Comparison of ENCODE assay signal across 8 cellular contexts in genomic region chr7:143289421-143289820, GRCh38. TPM values are rescaled to one million over a fixed set of nuclear protein-coding genes. Genes with fewer than 3 reads are reported as not detected.
DNase-seq lines count a peak whose midpoint lies in the region; ATAC-seq and TF ChIP-seq lines count a peak whose summit lies in the region.

No MANE protein-coding gene starts in this region.

- no peaks in the 10 kb centered on the region for H3K27me3 Mint-ChIP-seq in CD4-positive, CD25-positive, alpha-beta regulatory T cell
- no peaks in the 10 kb centered on the region for H3K27me3 Mint-ChIP-seq in MCF 10A (ENCODE audit: insufficient read depth, unreplicated experiment)
- no peaks in the 10 kb centered on the region for H3K27me3 Mint-ChIP-seq in naive thymus-derived CD8-positive, alpha-beta T cell

- peak overlapping the region; percentile 95 to 99 (median 98) for H3K4me3 Mint-ChIP-seq in CD4-positive, CD25-positive, alpha-beta regulatory T cell
- H3K4me3 Mint-ChIP-seq in MCF 10A (ENCODE audit: unreplicated experiment), result peak overlapping the region; percentile 98
- H3K4me3 Mint-ChIP-seq in naive thymus-derived CD8-positive, alpha-beta T cell, result peak overlapping the region; percentile 91 to 98 (median 96)

- intact Hi-C loops in MCF 10A (cut with micrococcal nuclease), result loop anchor here (2.0 kb wide), 2 partner anchors 25 to 91 kb away; partner anchors contain the start of gene ZYX

- H3K4me1 Mint-ChIP-seq in CD4-positive, CD25-positive, alpha-beta regulatory T cell, result peaks cover 27 to 72% (median 57%) of the 10 kb centered on the region in 4 donors
- peaks cover 42% of the 10 kb centered on the region for H3K4me1 Mint-ChIP-seq in MCF 10A (ENCODE audit: insufficient read depth, unreplicated experiment)
- H3K4me1 Mint-ChIP-seq in naive thymus-derived CD8-positive, alpha-beta T cell, result peaks cover 23 to 55% (median 50%) of the 10 kb centered on the region in 4 donors

- no peaks in the 10 kb centered on the region for H3K9me2 ChIP-seq in Karpas-422 (replicated peaks; ENCODE audit: insufficient read depth, low read length)

- H4K20me1 ChIP-seq in Karpas-422 (ENCODE audit: insufficient read depth, low read depth, low read length), result 0 out of 2 replicates have a peak, but pooled peaks cover 6% of the 10 kb centered on the region

- H3K9me3 Mint-ChIP-seq in CD4-positive, CD25-positive, alpha-beta regulatory T cell, result no peaks in the 10 kb centered on the region
- no peaks in the 10 kb centered on the region for H3K9me3 Mint-ChIP-seq in MCF 10A (ENCODE audit: unreplicated experiment)
- H3K9me3 Mint-ChIP-seq in naive thymus-derived CD8-positive, alpha-beta T cell, result peaks cover 0 to 2% (median 0%) of the 10 kb centered on the region in 9 donors

- H3K4me2 ChIP-seq in Karpas-422 (ENCODE audit: low read depth, low read length, poor library complexity, severe bottlenecking), result peak overlapping the region; percentile 99

- TF ChIP-seq CTCF in MCF 10A (IDR thresholded peaks at IDR 0.05; ENCODE audit: unreplicated experiment), result no peak

- no peaks in the 10 kb centered on the region for H3K9me3 ChIP-seq in CD4-positive, CD25-positive, alpha-beta regulatory T cell (ENCODE audit: control insufficient read depth in 2 of 2, low read length in 2 of 2)
- H3K9me3 ChIP-seq in Karpas-422 (ENCODE audit: low read length), result no peaks in the 10 kb centered on the region

- POLR2A ChIA-PET in MCF 10A (lab: Yijun Ruan, JAX), result interaction anchor here (0.7 to 2.5 kb wide), 7 partner anchors 9 to 90 kb away, joined by 3 to 10 read pairs (median 5); partner anchors contain the start of gene GSTK1
- POLR2A ChIA-PET in naive thymus-derived CD8-positive, alpha-beta T cell (lab: Charles Lee), result interaction anchor here (0.7 to 1.1 kb wide), 4 partner anchors 9 to 84 kb away, joined by 3 to 5 read pairs (median 4); partner anchors contain the start of gene CLCN1

- peak overlapping the region; percentile 99 for H3K4me3 ChIP-seq in CD4-positive, CD25-positive, alpha-beta regulatory T cell (ENCODE audit: low read depth, low read length)
- H3K4me3 ChIP-seq in Karpas-422 (ENCODE audit: low read length), result peak overlapping the region; percentile 92

- no peaks in the 10 kb centered on the region for H3K27me3 ChIP-seq in CD4-positive, CD25-positive, alpha-beta regulatory T cell (ENCODE audit: control insufficient read depth, insufficient read depth, low read length)
- no peaks in the 10 kb centered on the region for H3K27me3 ChIP-seq in Karpas-422 (ENCODE audit: low read length)

- no peak overlapping the region for H2AFZ ChIP-seq in Karpas-422 (ENCODE audit: low read length)

- H3K79me2 ChIP-seq in Karpas-422 (ENCODE audit: low read length), result peaks cover 47% of the 10 kb centered on the region

- no peak for DNase-seq in CD4-positive, CD25-positive, alpha-beta regulatory T cell
- peak; percentile 50 for DNase-seq in Karpas-422
- no peak for DNase-seq in MCF 10A (ENCODE audit: unreplicated experiment)
- DNase-seq in naive thymus-derived CD8-positive, alpha-beta T cell, result no peak

- peaks cover 34% of the 10 kb centered on the region for H3K4me1 ChIP-seq in CD4-positive, CD25-positive, alpha-beta regulatory T cell (ENCODE audit: control insufficient read depth, insufficient read depth, low read length, poor library complexity, severe bottlenecking)
- H3K4me1 ChIP-seq in Karpas-422 (ENCODE audit: low read length), result peaks cover 32% of the 10 kb centered on the region

- H3K36me3 Mint-ChIP-seq in CD4-positive, CD25-positive, alpha-beta regulatory T cell, result peaks cover 24% of the 10 kb centered on the region
- peaks cover 31% of the 10 kb centered on the region for H3K36me3 Mint-ChIP-seq in MCF 10A (ENCODE audit: insufficient read depth, unreplicated experiment)
- peaks cover 0 to 43% (median 20%) of the 10 kb centered on the region in 3 donors for H3K36me3 Mint-ChIP-seq in naive thymus-derived CD8-positive, alpha-beta T cell

- no peak for TF ChIP-seq POLR2A in GM18505 (IDR thresholded peaks at IDR 0.05; ENCODE audit: borderline replicate concordance, extremely low read depth, insufficient read depth, insufficient read length)

- peak overlapping the region; percentile 90 to 93 (median 91) for H3K27ac Mint-ChIP-seq in CD4-positive, CD25-positive, alpha-beta regulatory T cell
- peak overlapping the region; percentile 68 for H3K27ac Mint-ChIP-seq in MCF 10A (ENCODE audit: low read depth, unreplicated experiment)
- peak overlapping the region; percentile 65 to 98 (median 90) for H3K27ac Mint-ChIP-seq in naive thymus-derived CD8-positive, alpha-beta T cell

- CTCF ChIA-PET in MCF 10A (lab: Yijun Ruan, JAX), result interaction anchor here (0.6 to 5.0 kb wide), 9 partner anchors 11 to 408 kb away, joined by 3 to 35 read pairs (median 4); partner anchors contain the start of gene CLCN1

- H3K36me3 ChIP-seq in CD4-positive, CD25-positive, alpha-beta regulatory T cell (ENCODE audit: control insufficient read depth, insufficient read depth, low read length), result peaks cover 39% of the 10 kb centered on the region
- peaks cover 35% of the 10 kb centered on the region for H3K36me3 ChIP-seq in Karpas-422 (ENCODE audit: insufficient read depth, low read length)

- no TSS peak for BruUV-seq in MCF 10A (replicated peaks; lab: Mats Ljungman, UMichigan)

- no peak for ATAC-seq in CD4-positive, CD25-positive, alpha-beta regulatory T cell (ENCODE audit: low read depth in 2 of 2)
- ATAC-seq in naive thymus-derived CD8-positive, alpha-beta T cell, result no peak
- ATAC-seq in GM18505 (IDR thresholded peaks at IDR 0.05; ENCODE audit: unreplicated experiment) (no peak), HG03571 (IDR thresholded peaks at IDR 0.05; ENCODE audit: unreplicated experiment) (no peak), HG02938 (IDR thresholded peaks at IDR 0.05; ENCODE audit: unreplicated experiment) (no peak), GM21737 (IDR thresholded peaks at IDR 0.05; ENCODE audit: unreplicated experiment) (no peak)

- H3K27ac ChIP-seq in CD4-positive, CD25-positive, alpha-beta regulatory T cell (ENCODE audit: insufficient read depth, low read length, poor library complexity, severe bottlenecking), result peak overlapping the region; percentile 34
- H3K27ac ChIP-seq in Karpas-422 (ENCODE audit: low read length), result peak overlapping the region; percentile 68; the same call in 1 of the 2 replicates

- H3K9ac ChIP-seq in Karpas-422 (ENCODE audit: low read length), result peak overlapping the region; percentile 98

RNA-seq across cellular contexts. Expression of gene CASP2, which starts 1.3 kb away (rescaled TPM):
- total RNA-seq in CD4-positive, CD25-positive, alpha-beta regulatory T cell, result 61.4 TPM
- polyA plus RNA-seq in CD4-positive, CD25-positive, alpha-beta regulatory T cell, result 10 to 100 TPM; 20.5 to 27.1 (median 24.1) TPM
- 22.3 and 23.4 TPM in 2 replicates for total RNA-seq in Karpas-422 (2014; rRNA removed; shearing (Covaris generic); ENCODE audit: low replicate concordance)
- 15.1 and 17.4 TPM in 2 replicates for total RNA-seq in MCF 10A (2022)
- 10 to 100 TPM; 64.9 to 68.2 TPM for total RNA-seq in naive thymus-derived CD8-positive, alpha-beta T cell
- 10 to 100 TPM; 12.1 to 22.0 (median 14.6) TPM for polyA plus RNA-seq in naive thymus-derived CD8-positive, alpha-beta T cell

RNA-seq across cellular contexts. Expression of gene TMEM139, which starts 4.7 kb away (rescaled TPM):
- 0.91 TPM for total RNA-seq in CD4-positive, CD25-positive, alpha-beta regulatory T cell
- polyA plus RNA-seq in CD4-positive, CD25-positive, alpha-beta regulatory T cell, result 1 to 10 TPM in 2 of 4 donors, under 1 TPM in 2; 0.75 to 1.3 (median 1.0) TPM
- total RNA-seq in Karpas-422 (2014; rRNA removed; shearing (Covaris generic); ENCODE audit: low replicate concordance), result not detected in 2 replicates
- total RNA-seq in MCF 10A (2022), result 8.1 and 9.2 TPM in 2 replicates
- total RNA-seq in naive thymus-derived CD8-positive, alpha-beta T cell, result 1 to 10 TPM in 1 of 2 experiments, under 1 TPM in 1; 0.29 to 1.2 TPM
- polyA plus RNA-seq in naive thymus-derived CD8-positive, alpha-beta T cell, result under 1 TPM in 1 of 3 donors, not detected in 2; 0.60 TPM

RNA-seq across cellular contexts. Expression of gene GSTK1, which starts 26.2 kb away (rescaled TPM):
- 475 TPM for total RNA-seq in CD4-positive, CD25-positive, alpha-beta regulatory T cell
- polyA plus RNA-seq in CD4-positive, CD25-positive, alpha-beta regulatory T cell, result 100 to 1,000 TPM; 589 to 845 (median 707) TPM
- 156 and 174 TPM in 2 replicates for total RNA-seq in Karpas-422 (2014; rRNA removed; shearing (Covaris generic); ENCODE audit: low replicate concordance)
- 69.7 and 79.9 TPM in 2 replicates for total RNA-seq in MCF 10A (2022)
- total RNA-seq in naive thymus-derived CD8-positive, alpha-beta T cell, result 100 to 1,000 TPM; 278 to 283 TPM
- 100 to 1,000 TPM; 310 to 355 (median 330) TPM for polyA plus RNA-seq in naive thymus-derived CD8-positive, alpha-beta T cell

RNA-seq across cellular contexts. Expression of gene CLCN1, which starts 26.5 kb away (rescaled TPM):
- not detected for total RNA-seq in CD4-positive, CD25-positive, alpha-beta regulatory T cell
- polyA plus RNA-seq in CD4-positive, CD25-positive, alpha-beta regulatory T cell, result under 1 TPM in 1 of 4 donors, not detected in 3; 0.05 TPM
- not detected in 2 replicates for total RNA-seq in Karpas-422 (2014; rRNA removed; shearing (Covaris generic); ENCODE audit: low replicate concordance)
- total RNA-seq in MCF 10A (2022), result not detected in 2 replicates
- not detected for total RNA-seq in naive thymus-derived CD8-positive, alpha-beta T cell
- not detected for polyA plus RNA-seq in naive thymus-derived CD8-positive, alpha-beta T cell
